Comparison of ENCODE assay signal across 21 cellular contexts in the genomic region with DNA sequence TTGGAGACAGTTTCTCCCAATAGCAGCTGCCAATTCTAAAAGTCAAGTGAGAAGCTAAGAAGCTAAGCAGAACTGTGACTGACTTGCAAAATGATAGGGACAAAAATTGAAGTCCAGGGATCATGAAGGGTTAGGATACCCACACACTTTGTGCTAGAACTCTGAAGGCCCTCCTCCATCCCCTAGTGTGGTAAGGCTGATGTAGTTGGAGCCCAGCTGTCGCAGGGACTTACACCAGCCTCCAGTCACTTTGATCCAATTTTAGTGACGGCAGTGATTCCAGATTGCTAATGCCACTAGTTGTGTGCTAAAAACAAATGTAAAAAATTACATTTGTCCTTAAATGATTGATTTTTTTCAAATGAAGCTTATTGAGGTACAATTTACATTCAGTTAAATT.
DNase-seq lines count a peak whose midpoint lies in the region; ATAC-seq lines count a peak whose summit lies in the region.
"Had no signal": no experiment of that assay in that cellular context is flagged by ENCODE, and none has a peak within 500 bp of the region (broad histone marks: within the 10 kb centered on the region; RNA-seq: fewer than 3 reads in every experiment).

No MANE protein-coding gene starts in this region.

- no peak overlapping the region for H3K4me3 ChIP-seq in SJCRH30
- H3K4me3 ChIP-seq: BLaER1 treated with 17β-estradiol and CSF1 and Interleukin-3, amounts not matched to agents 10 nM and 100 nM; Peyer's patch; SJSA1 had no signal

- H3K27me3 ChIP-seq in SJCRH30, result no peaks in the 10 kb centered on the region
- H3K27me3 ChIP-seq: BLaER1 treated with 17β-estradiol and CSF1 and Interleukin-3, amounts not matched to agents 10 nM and 100 nM; Peyer's patch; SJSA1 had no signal

- H3K36me3 ChIP-seq in SJCRH30, result no peaks in the 10 kb centered on the region
- H3K36me3 ChIP-seq: BLaER1 treated with 17β-estradiol and CSF1 and Interleukin-3, amounts not matched to agents 10 nM and 100 nM; Peyer's patch; SJSA1 had no signal

- H3K4me1 ChIP-seq in SJCRH30, result peaks cover 64% of the 10 kb centered on the region

- DNase-seq in DMS 273 (lab: John Stamatoyannopoulos, UW; ENCODE audit: unreplicated experiment) (peak; percentile 27), DMS 273 treated with DMSO at 0.1 percent for 48 hours (lab: John Stamatoyannopoulos, UW) (no peak), SJCRH30 (peak; percentile 60 to 85), myocyte (ENCODE audit: low read depth) (peak; percentile 79), KBM-7 (no peak)
- DNase-seq in stimulated activated CD4-positive, alpha-beta T cell treated with anti-CD3 and anti-CD28 coated beads, Interleukin-15, amount 100 ng/mL, for 24 hours, result no peak
- DNase-seq: ACHN; CD4-positive, alpha-beta memory T cell; GOT3; HCEC 1CT; Karpas-422; NCI-H1694; NCI-H2081; NCI-H2171; NCI-H446; Peyer's patch had no signal

- peaks cover 5% of the 10 kb centered on the region; the same call in 1 of the 2 replicates for H3K9me3 ChIP-seq in SJCRH30 (replicated peaks)
- H3K9me3 ChIP-seq: Peyer's patch had no signal

- in situ Hi-C loops in KBM-7 (cut with MboI; ENCODE audit: low pct_unique_long_range_greater_than_20kb, low sequenced_read_pairs), result no loop called here

- H3K27ac ChIP-seq in SJCRH30 (peak overlapping the region; percentile 5; the same call in 1 of the 2 replicates), temporal lobe (ENCODE audit: low read depth, low read length) (peak overlapping the region; percentile 50)
- H3K27ac ChIP-seq: 22Rv1; BLaER1 treated with 17β-estradiol and CSF1 and Interleukin-3, amounts not matched to agents 10 nM and 100 nM; Peyer's patch; SJSA1 had no signal

- ATAC-seq in GM21825 (IDR thresholded peaks at IDR 0.05; ENCODE audit: unreplicated experiment), result no peak

Comparison
In these comparisons a context has a peak if more than half of its experiments do, and no peak if none do; other contexts are left out.
1. DNase-seq: peak in DMS 273 (single experiment), SJCRH30 (2 of 2) and myocyte (single experiment); none in DMS 273 treated with DMSO at 0.1 percent for 48 hours (single experiment), KBM-7 (single experiment) and stimulated activated CD4-positive, alpha-beta T cell treated with anti-CD3 and anti-CD28 coated beads, Interleukin-15, amount 100 ng/mL, for 24 hours (single experiment).